ENCODE assay signal across 20 cellular contexts in genomic region chr1:152166966-152167365, GRCh38. TPM values are rescaled to one million over a fixed set of nuclear protein-coding genes. Genes with fewer than 3 reads are reported as not detected.
DNase-seq lines count a peak whose midpoint lies in the region; ATAC-seq and TF ChIP-seq lines count a peak whose summit lies in the region.
"Had no signal": no experiment of that assay in that cellular context is flagged by ENCODE, and none has a peak within 500 bp of the region (broad histone marks: within the 10 kb centered on the region; RNA-seq: fewer than 3 reads in every experiment).

No MANE protein-coding gene starts in this region.

- TF ChIP-seq CTCF in HCT116 (IDR thresholded peaks at IDR 0.05 in 2 of 3, conservative IDR thresholded peaks at IDR 0.05 in 1 of 3; ENCODE audit: borderline replicate concordance in 1 of 3, insufficient read depth in 1 of 3, low read depth in 2 of 3, low read length in 2 of 3) = no peak
- TF ChIP-seq CTCF in foreskin keratinocyte (conservative IDR thresholded peaks at IDR 0.05) = no peak
- no peak for TF ChIP-seq CTCF in vagina (IDR thresholded peaks at IDR 0.05)

- intact Hi-C loops in HCT116 (cut with micrococcal nuclease) (no loop called here), vagina (cut with DNase I) (loop anchor here (10.0 kb wide), 1 partner anchor 102 kb away; no protein-coding TSS in a partner anchor)

- peaks cover 30 to 47% of the 10 kb centered on the region in 2 experiments for H3K4me1 ChIP-seq in HCT116 (ENCODE audit: control insufficient read depth in 1 of 2, insufficient read depth in 2 of 2, low read length in 2 of 2)
- H3K4me1 ChIP-seq in foreskin keratinocyte = peaks cover 24% of the 10 kb centered on the region
- H3K4me1 ChIP-seq in vagina = peaks cover 33% of the 10 kb centered on the region

- H4K20me1 ChIP-seq in HCT116 (ENCODE audit: insufficient read depth) = no peaks in the 10 kb centered on the region

- RAD21 ChIA-PET in HCT116 (lab: Charles Lee; ENCODE audit: low non-redundant PET in 1 of 2, low total read pairs in 2 of 2, uncharacterized antibody in 2 of 2, unreplicated experiment in 2 of 2) = interaction anchor here in 1 of 2 experiments (0.6 kb wide), 1 partner anchor 55 kb away, joined by 4 read pairs; no protein-coding TSS in a partner anchor

- no peak overlapping the region for H3K9ac ChIP-seq in HCT116 (ENCODE audit: low read length)

- H3K27ac ChIP-seq in HCT116 (ENCODE audit: low read depth, low read length) = no peak overlapping the region
- H3K27ac ChIP-seq in foreskin keratinocyte = peak overlapping the region; percentile 58
- peak overlapping the region; percentile 33 for H3K27ac ChIP-seq in vagina
- H3K27ac ChIP-seq: SK-N-MC had no signal

- H3K9me2 ChIP-seq in HCT116 (ENCODE audit: insufficient read depth) = no peaks in the 10 kb centered on the region

- H3K79me2 ChIP-seq in HCT116 (ENCODE audit: insufficient read depth, low read length) = no peaks in the 10 kb centered on the region

- H3K4me2 ChIP-seq in HCT116 (ENCODE audit: low read length) = peak overlapping the region; percentile 57
- H3K4me2 ChIP-seq: GM23338 had no signal

- ATAC-seq in HCT116 = 0 out of 2 replicates have a peak, but pooled peaks have one; percentile 12
- ATAC-seq in foreskin keratinocyte = no peak
- ATAC-seq: GM23338, K562, Right ventricle myocardium inferior had no signal

- BruUV-seq in HCT116 (replicated peaks; lab: Mats Ljungman, UMichigan) = no TSS peak

- POLR2A ChIA-PET in HCT116 (lab: Charles Lee) = no interaction called here

- H3K27me3 ChIP-seq in HCT116 (ENCODE audit: insufficient read depth, low read length) (peaks cover 4% of the 10 kb centered on the region; the same call in 1 of the 2 replicates), foreskin keratinocyte (no peaks in the 10 kb centered on the region), vagina (no peaks in the 10 kb centered on the region)

- H3K9me3 ChIP-seq in HCT116 (ENCODE audit: control insufficient read depth in 1 of 2, insufficient read depth in 1 of 2, low read depth in 1 of 2, low read length in 2 of 2) (no peaks in the 10 kb centered on the region), vagina (no peaks in the 10 kb centered on the region)

- TF ChIP-seq RAD21 in HCT116 (IDR thresholded peaks at IDR 0.05; ENCODE audit: low read depth) = no peak

- peak overlapping the region; percentile 40 for H2AFZ ChIP-seq in HCT116 (ENCODE audit: low read depth, low read length, poor library complexity, severe bottlenecking)
- H2AFZ ChIP-seq: GM23338 had no signal

- CTCF ChIA-PET in HCT116 (lab: Charles Lee) = interaction anchor here (1.2 to 1.8 kb wide), 3 partner anchors 15 to 291 kb away, joined by 3 to 5 read pairs (median 3); no protein-coding TSS in a partner anchor

- H3K36me3 ChIP-seq in HCT116 (ENCODE audit: control insufficient read depth in 1 of 2, insufficient read depth in 2 of 2, low read length in 2 of 2) (no peaks in the 10 kb centered on the region), vagina (no peaks in the 10 kb centered on the region)

- DNase-seq in HCT116 (ENCODE audit: low read depth, low spot score) (no peak), SW480 (ENCODE audit: low spot score) (peak; percentile 20), foreskin keratinocyte (no peak), vagina (ENCODE audit: extremely low spot score in 2 of 2) (no peak), SIG-M5 (lab: John Stamatoyannopoulos, UW) (no peak), Ammon's horn (ENCODE audit: low spot score) (no peak), SKM-1 (lab: John Stamatoyannopoulos, UW; ENCODE audit: unreplicated experiment) (no peak)
- DNase-seq: C1 segment of cervical spinal cord, GF-D8, NCI-H1048, NCI-H1436 treated with DMSO at 0.1 percent for 48 hours, NCI-H2029 treated with DMSO at 0.1 percent for 48 hours, NCI-H510A, NCI-H82 had no signal

- no peak for TF ChIP-seq POLR2A in HCT116 (IDR thresholded peaks at IDR 0.05; ENCODE audit: borderline replicate concordance, extremely low read depth, insufficient read depth, insufficient read length)
- no peak for TF ChIP-seq POLR2A in vagina (IDR thresholded peaks at IDR 0.05)

- H3K4me3 ChIP-seq in HCT116 (replicated peaks in 1 of 2; ENCODE audit: low read depth in 1 of 2, low read length in 2 of 2) = no peak overlapping the region
- H3K4me3 ChIP-seq in vagina = no peak overlapping the region
- H3K4me3 ChIP-seq: GM23338, K562, SK-N-MC had no signal

TF ChIP-seq in HCT116, 20 proteins besides CTCF, POLR2A, EP300 and RAD21:
- TF ChIP-seq POLR2AphosphoS5 (IDR thresholded peaks at IDR 0.05; ENCODE audit: low read depth, low read length) (no peak), ZFX (IDR thresholded peaks at IDR 0.05) (no peak), SRF (IDR thresholded peaks at IDR 0.05; ENCODE audit: low read depth) (no peak), JUND (IDR thresholded peaks at IDR 0.05) (no peak), CBX3 (IDR thresholded peaks at IDR 0.05; ENCODE audit: low read depth) (no peak), YY1 (IDR thresholded peaks at IDR 0.05; ENCODE audit: extremely low read depth, insufficient replicate concordance, low read depth, low read length) (no peak), REST (IDR thresholded peaks at IDR 0.05; ENCODE audit: low read depth) (no peak), SP1 (IDR thresholded peaks at IDR 0.05; ENCODE audit: low read depth) (no peak), EZH2 (IDR thresholded peaks at IDR 0.05) (no peak), MAX (IDR thresholded peaks at IDR 0.05) (no peak), TCF7L2 (IDR thresholded peaks at IDR 0.05; ENCODE audit: borderline replicate concordance, extremely low read depth, insufficient read depth, insufficient read length) (no peak), EGR1 (IDR thresholded peaks at IDR 0.05; ENCODE audit: low read depth) (no peak), EZH2phosphoT487 (IDR thresholded peaks at IDR 0.05; ENCODE audit: borderline replicate concordance) (no peak), ATF3 (IDR thresholded peaks at IDR 0.05) (no peak), FOSL1 (IDR thresholded peaks at IDR 0.05; ENCODE audit: low read depth) (no peak), CEBPB (IDR thresholded peaks at IDR 0.05; ENCODE audit: low read depth) (no peak), SIN3A (IDR thresholded peaks at IDR 0.05; ENCODE audit: low read depth) (no peak)
- TF ChIP-seq, protein P1, sequence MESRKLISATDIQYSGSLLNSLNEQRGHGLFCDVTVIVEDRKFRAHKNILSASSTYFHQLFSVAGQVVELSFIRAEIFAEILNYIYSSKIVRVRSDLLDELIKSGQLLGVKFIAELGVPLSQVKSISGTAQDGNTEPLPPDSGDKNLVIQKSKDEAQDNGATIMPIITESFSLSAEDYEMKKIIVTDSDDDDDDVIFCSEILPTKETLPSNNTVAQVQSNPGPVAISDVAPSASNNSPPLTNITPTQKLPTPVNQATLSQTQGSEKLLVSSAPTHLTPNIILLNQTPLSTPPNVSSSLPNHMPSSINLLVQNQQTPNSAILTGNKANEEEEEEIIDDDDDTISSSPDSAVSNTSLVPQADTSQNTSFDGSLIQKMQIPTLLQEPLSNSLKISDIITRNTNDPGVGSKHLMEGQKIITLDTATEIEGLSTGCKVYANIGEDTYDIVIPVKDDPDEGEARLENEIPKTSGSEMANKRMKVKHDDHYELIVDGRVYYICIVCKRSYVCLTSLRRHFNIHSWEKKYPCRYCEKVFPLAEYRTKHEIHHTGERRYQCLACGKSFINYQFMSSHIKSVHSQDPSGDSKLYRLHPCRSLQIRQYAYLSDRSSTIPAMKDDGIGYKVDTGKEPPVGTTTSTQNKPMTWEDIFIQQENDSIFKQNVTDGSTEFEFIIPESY (IDR thresholded peaks at IDR 0.05; ENCODE audit: extremely low read depth, insufficient replicate concordance, low read length) = no peak

RNA-seq across cellular contexts. Expression of gene RPTN, which starts 7.9 kb away (rescaled TPM):
- total RNA-seq in HCT116 (2021; ENCODE audit: unreplicated experiment) (not detected), foreskin keratinocyte (0.04 and 0.07 TPM in 2 replicates), vagina (0.25 TPM)
- not detected in 2 replicates for polyA plus RNA-seq in HCT116 (2012)
- polyA plus RNA-seq in foreskin keratinocyte = not detected in 2 replicates
- total RNA-seq: Daoy, GM23338, K562, M059J, Right ventricle myocardium inferior had no signal
- polyA plus RNA-seq: GM23338, K562 had no signal

RNA-seq across cellular contexts. Expression of gene TCHH, which starts 51.7 kb away (rescaled TPM):
- total RNA-seq in HCT116 (2021; ENCODE audit: unreplicated experiment) (0.02 TPM), foreskin keratinocyte (0.10 and 0.11 TPM in 2 replicates), vagina (0.25 TPM)
- 0.03 and 0.04 TPM in 2 replicates for polyA plus RNA-seq in HCT116 (2012)
- 0.03 and 0.04 TPM in 2 replicates for polyA plus RNA-seq in foreskin keratinocyte
- total RNA-seq: K562, M059J, Right ventricle myocardium inferior had no signal
- polyA plus RNA-seq: K562 had no signal

RNA-seq across cellular contexts. Expression of gene HRNR, which starts 57.0 kb away (rescaled TPM):
- total RNA-seq in HCT116 (2021; ENCODE audit: unreplicated experiment) (not detected), foreskin keratinocyte (not detected in 2 replicates), vagina (not detected)
- 0.02 TPM in 1 of 2 replicates, not detected in the other for polyA plus RNA-seq in HCT116 (2012)
- not detected in 2 replicates for polyA plus RNA-seq in foreskin keratinocyte
- total RNA-seq: Daoy, GM23338, K562, M059J, Right ventricle myocardium inferior had no signal
- polyA plus RNA-seq: GM23338, K562 had no signal
